In the genomic region with DNA sequence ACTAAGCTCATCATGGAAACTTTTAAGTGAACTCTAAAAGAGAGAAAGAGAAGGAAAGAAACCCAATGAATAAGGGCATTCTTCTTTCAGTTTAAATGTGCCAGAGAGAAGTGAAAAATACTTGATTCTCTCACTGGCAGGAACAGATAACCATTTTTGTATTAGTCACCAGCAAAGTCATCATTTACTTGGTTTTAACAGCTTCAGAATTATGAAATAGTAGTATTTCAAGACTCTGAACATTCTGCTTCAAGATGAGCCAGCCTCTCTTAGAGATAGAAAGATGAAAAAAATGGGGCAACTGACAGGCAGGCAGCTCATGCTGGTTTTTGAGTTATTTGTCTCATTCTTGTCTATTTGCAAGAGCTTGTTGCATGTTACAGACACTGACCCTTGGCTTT, we compare ENCODE assay signal across 8 cellular contexts.
DNase-seq lines count a peak whose midpoint lies in the region; ATAC-seq, FAIRE-seq and TF ChIP-seq lines count a peak whose summit lies in the region.

No MANE protein-coding gene starts in this region.

- no peak for TF ChIP-seq CTCF in tibial artery (IDR thresholded peaks at IDR 0.05)

- no peaks in the 10 kb centered on the region for H3K27me3 ChIP-seq in tibial artery

- H3K36me3 ChIP-seq in tibial artery: no peaks in the 10 kb centered on the region

- H3K4me3 ChIP-seq in tibial artery: no peak overlapping the region

- ATAC-seq in GM21423 (IDR thresholded peaks at IDR 0.05; ENCODE audit: unreplicated experiment): peak; percentile 83

- DNase-seq in ELR (ENCODE audit: low read depth) (peak; percentile 72), HTR-8/SVneo (ENCODE audit: insufficient read length, low spot score) (peak; percentile 19), epidermal melanocyte (ENCODE audit: insufficient read length, low spot score) (peak; percentile 29), tibial artery (no peak), UCSD-AML1 (lab: John Stamatoyannopoulos, UW; ENCODE audit: unreplicated experiment) (no peak), DMS 273 treated with DMSO at 0.1 percent for 48 hours (lab: John Stamatoyannopoulos, UW) (no peak), DMS114 treated with DMSO at 0.1 percent for 48 hours (lab: John Stamatoyannopoulos, UW; ENCODE audit: unreplicated experiment) (no peak)

- H3K27ac ChIP-seq in tibial artery: no peak overlapping the region

- intact Hi-C loops in tibial artery (cut with DNase I; ENCODE audit: low total_unique reads): no loop called here

- peaks cover 0 to 19% (median 2%) of the 10 kb centered on the region in 4 donors for H3K4me1 ChIP-seq in tibial artery

- H3K9me3 ChIP-seq in tibial artery: no peaks in the 10 kb centered on the region

- no peak for FAIRE-seq in HTR-8/SVneo (lab: Jason Lieb, UNC)

Comparison
In these comparisons a context has a peak if more than half of its experiments do, and no peak if none do; other contexts are left out.
1. DNase-seq: peak in ELR (single experiment), HTR-8/SVneo (single experiment) and epidermal melanocyte (single experiment); none in tibial artery (0 of 2), UCSD-AML1 (single experiment), DMS 273 treated with DMSO at 0.1 percent for 48 hours (single experiment) and DMS114 treated with DMSO at 0.1 percent for 48 hours (single experiment).